In the genomic region with DNA sequence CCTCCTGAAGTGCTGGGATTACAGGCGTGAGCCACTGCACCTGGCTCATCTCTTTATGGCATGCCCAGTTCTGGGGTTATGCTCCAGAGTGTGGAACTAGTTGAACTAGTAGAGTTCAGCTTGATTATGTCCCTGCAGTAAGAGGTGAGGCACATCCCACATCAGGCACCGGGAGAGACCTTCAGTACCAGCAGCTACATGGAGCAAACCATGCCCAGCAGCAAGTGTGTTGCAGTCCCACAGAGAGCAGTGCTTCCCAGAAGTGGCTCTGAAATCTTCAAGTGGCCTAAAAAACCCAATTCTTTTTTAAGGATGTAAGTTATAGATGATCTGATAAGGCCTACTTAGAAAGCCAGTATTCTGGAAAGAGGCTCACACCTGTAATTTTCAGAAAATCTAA, we compare ENCODE assay signal across 23 cellular contexts.
A peak's percentile ranks its signal among the peaks of the same experiment; 100 is the strongest.
DNase-seq lines count a peak whose midpoint lies in the region; ATAC-seq and TF ChIP-seq lines count a peak whose summit lies in the region.
"Had no signal": no experiment of that assay in that cellular context is flagged by ENCODE, and none has a peak within 500 bp of the region (broad histone marks: within the 10 kb centered on the region; RNA-seq: fewer than 3 reads in every experiment).

No MANE protein-coding gene starts in this region.

- DNase-seq in left ventricle myocardium superior (no peak), left ventricle myocardium inferior (no peak), RWPE2 (ENCODE audit: low spot score) (no peak), vagina (ENCODE audit: extremely low spot score in 2 of 2) (no peak), DMS 273 (lab: John Stamatoyannopoulos, UW; ENCODE audit: unreplicated experiment) (no peak)
- DNase-seq: CD8-positive, alpha-beta memory T cell; DMS153; GOT3; NCI-H1092 treated with DMSO at 0.1 percent for 48 hours; NCI-H1436; NCI-H187 treated with DMSO at 0.1 percent for 48 hours; NCI-H2171 treated with DMSO at 0.1 percent for 48 hours; NCI-H345; NCI-H524; NCI-H748 treated with DMSO at 0.1 percent for 48 hours; Right ventricle myocardium superior had no signal

- ATAC-seq in left ventricle myocardium superior (peak; percentile 18), RWPE2 (ENCODE audit: low read depth) (peak; percentile 68), gastroesophageal sphincter (no peak), HG03135 (IDR thresholded peaks at IDR 0.05; ENCODE audit: unreplicated experiment) (no peak), GM21360 (IDR thresholded peaks at IDR 0.05; ENCODE audit: unreplicated experiment) (no peak)

- intact Hi-C loops in left ventricle myocardium superior (cut with micrococcal nuclease) = loop anchor here (10.0 kb wide), 1 partner anchor 513 kb away; no protein-coding TSS in a partner anchor
- intact Hi-C loops in left ventricle myocardium inferior (cut with micrococcal nuclease) = no loop called here
- intact Hi-C loops in vagina (cut with DNase I) = no loop called here

- H3K36me3 ChIP-seq in left ventricle myocardium inferior (no peaks in the 10 kb centered on the region), RWPE2 (ENCODE audit: low read depth) (no peaks in the 10 kb centered on the region), gastroesophageal sphincter (no peaks in the 10 kb centered on the region), vagina (no peaks in the 10 kb centered on the region)
- H3K36me3 ChIP-seq: HAP-1, SJSA1 had no signal

- 60% methylated on average over 1 of the region's 2 CpGs; no CpG with 5 or more reads in 1 of the 2 donors for WGBS in gastroesophageal sphincter (ENCODE audit: low coverage in 1 of 2), 2 donors

- H3K4me1 ChIP-seq in left ventricle myocardium inferior = peaks cover 6% of the 10 kb centered on the region
- H3K4me1 ChIP-seq in RWPE2 (ENCODE audit: insufficient read depth, poor library complexity, severe bottlenecking) = peaks cover 16% of the 10 kb centered on the region
- H3K4me1 ChIP-seq in gastroesophageal sphincter = peaks cover 8 to 25% (median 8%) of the 10 kb centered on the region in 3 donors
- peaks cover 22% of the 10 kb centered on the region for H3K4me1 ChIP-seq in vagina
- H3K4me1 ChIP-seq: HAP-1, SJSA1 had no signal

- TF ChIP-seq CTCF in left ventricle myocardium inferior (IDR thresholded peaks at IDR 0.05; ENCODE audit: borderline replicate concordance) = no peak
- no peak for TF ChIP-seq CTCF in RWPE2 (IDR thresholded peaks at IDR 0.05; ENCODE audit: poor library complexity, severe bottlenecking)
- TF ChIP-seq CTCF in gastroesophageal sphincter (IDR thresholded peaks at IDR 0.05) = no peak
- TF ChIP-seq CTCF in vagina (IDR thresholded peaks at IDR 0.05) = no peak

- TF ChIP-seq EP300 in gastroesophageal sphincter (IDR thresholded peaks at IDR 0.05) = no peak

- H3K9me3 ChIP-seq in left ventricle myocardium inferior (replicated peaks) (peaks cover 3% of the 10 kb centered on the region), RWPE2 (ENCODE audit: severe bottlenecking) (no peaks in the 10 kb centered on the region), gastroesophageal sphincter (no peaks in the 10 kb centered on the region), vagina (no peaks in the 10 kb centered on the region)
- H3K9me3 ChIP-seq: HAP-1, SJSA1 had no signal

- H3K27ac ChIP-seq in left ventricle myocardium inferior (replicated peaks) (no peak overlapping the region), RWPE2 (ENCODE audit: poor library complexity, severe bottlenecking) (peak overlapping the region; percentile 78), gastroesophageal sphincter (peak overlapping the region in 3 of 4 donors; percentile 48 to 64 (median 61)), vagina (peak overlapping the region; percentile 33)
- H3K27ac ChIP-seq: HL-60, KMS-11, SJSA1 had no signal

- TF ChIP-seq POLR2A in gastroesophageal sphincter (IDR thresholded peaks at IDR 0.05) (no peak), vagina (IDR thresholded peaks at IDR 0.05) (no peak)

- H3K4me3 ChIP-seq in left ventricle myocardium inferior (no peak overlapping the region), RWPE2 (ENCODE audit: severe bottlenecking) (no peak overlapping the region), gastroesophageal sphincter (no peak overlapping the region), vagina (no peak overlapping the region)
- H3K4me3 ChIP-seq: HAP-1, SJSA1 had no signal

- H3K27me3 ChIP-seq in left ventricle myocardium inferior (ENCODE audit: low read depth) = no peaks in the 10 kb centered on the region
- H3K27me3 ChIP-seq in RWPE2 (ENCODE audit: insufficient read depth, poor library complexity, severe bottlenecking) = no peaks in the 10 kb centered on the region
- H3K27me3 ChIP-seq in gastroesophageal sphincter = no peaks in the 10 kb centered on the region
- no peaks in the 10 kb centered on the region for H3K27me3 ChIP-seq in vagina

Comparison
In these comparisons a context has a peak if more than half of its experiments do, and no peak if none do; other contexts are left out.
1. ATAC-seq: peak in left ventricle myocardium superior (single experiment) and RWPE2 (single experiment); none in gastroesophageal sphincter (single experiment), HG03135 (single experiment) and GM21360 (single experiment).